Comparison of ENCODE assay signal across 1 cellular context in genomic region chr17:30104575-30105339, GRCh38.
TF ChIP-seq lines count a peak whose summit lies in the region.

No MANE protein-coding gene starts in this region.

TF ChIP-seq in HepG2, 621 proteins besides CTCF, POLR2A, EP300 and RAD21 (continued from another document and continues in another):
- TF ChIP-seq, protein P1, sequence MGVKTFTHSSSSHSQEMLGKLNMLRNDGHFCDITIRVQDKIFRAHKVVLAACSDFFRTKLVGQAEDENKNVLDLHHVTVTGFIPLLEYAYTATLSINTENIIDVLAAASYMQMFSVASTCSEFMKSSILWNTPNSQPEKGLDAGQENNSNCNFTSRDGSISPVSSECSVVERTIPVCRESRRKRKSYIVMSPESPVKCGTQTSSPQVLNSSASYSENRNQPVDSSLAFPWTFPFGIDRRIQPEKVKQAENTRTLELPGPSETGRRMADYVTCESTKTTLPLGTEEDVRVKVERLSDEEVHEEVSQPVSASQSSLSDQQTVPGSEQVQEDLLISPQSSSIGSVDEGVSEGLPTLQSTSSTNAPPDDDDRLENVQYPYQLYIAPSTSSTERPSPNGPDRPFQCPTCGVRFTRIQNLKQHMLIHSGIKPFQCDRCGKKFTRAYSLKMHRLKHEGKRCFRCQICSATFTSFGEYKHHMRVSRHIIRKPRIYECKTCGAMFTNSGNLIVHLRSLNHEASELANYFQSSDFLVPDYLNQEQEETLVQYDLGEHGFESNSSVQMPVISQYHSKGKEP (CRISPR knock-in tag; IDR thresholded peaks at IDR 0.05): 0 out of 2 replicates have a peak, but pooled peaks have one; percentile 18
- TF ChIP-seq SKI (IDR thresholded peaks at IDR 0.05; ENCODE audit: partially characterized antibody) (peak; percentile 78), NR2C2 (CRISPR knock-in tag; IDR thresholded peaks at IDR 0.05; ENCODE audit: borderline replicate concordance) (peak; percentile 65; the same call in 1 of the 2 replicates), ELF1 (CRISPR knock-in tag; IDR thresholded peaks at IDR 0.05) (peak; percentile 60), SOX5 (CRISPR knock-in tag; IDR thresholded peaks at IDR 0.05; ENCODE audit: borderline replicate concordance) (peak; percentile 80), DNMT1 (CRISPR knock-in tag; IDR thresholded peaks at IDR 0.05) (no peak), ARID3A (IDR thresholded peaks at IDR 0.05; ENCODE audit: low read depth, low read length) (peak; percentile 48; the same call in 1 of the 2 replicates), MLXIP (CRISPR knock-in tag; IDR thresholded peaks at IDR 0.05; ENCODE audit: borderline replicate concordance) (no peak), ZNF558 (CRISPR knock-in tag; IDR thresholded peaks at IDR 0.05; ENCODE audit: borderline replicate concordance) (no peak), FOXO1 (CRISPR knock-in tag; IDR thresholded peaks at IDR 0.05) (peak; percentile 27), GTF2F1 (IDR thresholded peaks at IDR 0.05; ENCODE audit: low read length) (no peak), ZNF567 (CRISPR knock-in tag; IDR thresholded peaks at IDR 0.05; ENCODE audit: borderline replicate concordance) (0 out of 2 replicates have a peak, but pooled peaks have one; percentile 60), ZEB1 (IDR thresholded peaks at IDR 0.05; ENCODE audit: insufficient replicate concordance, low read depth) (no peak), CREB3 (CRISPR knock-in tag; IDR thresholded peaks at IDR 0.05) (no peak), RXRB (CRISPR knock-in tag; IDR thresholded peaks at IDR 0.05; ENCODE audit: borderline replicate concordance) (peak; percentile 67), ZNF138 (CRISPR knock-in tag; IDR thresholded peaks at IDR 0.05; ENCODE audit: low read depth) (no peak), NFE2L1 (CRISPR knock-in tag; IDR thresholded peaks at IDR 0.05; ENCODE audit: borderline replicate concordance) (no peak), ZBTB7B (CRISPR knock-in tag; IDR thresholded peaks at IDR 0.05) (0 out of 2 replicates have a peak, but pooled peaks have one; percentile 63), SAFB2 (CRISPR knock-in tag; IDR thresholded peaks at IDR 0.05; ENCODE audit: borderline replicate concordance, low read depth) (no peak), ZNF660 (CRISPR knock-in tag; IDR thresholded peaks at IDR 0.05; ENCODE audit: borderline replicate concordance, low read depth) (no peak), HMGXB3 (CRISPR knock-in tag; IDR thresholded peaks at IDR 0.05; ENCODE audit: borderline replicate concordance) (0 out of 2 replicates have a peak, but pooled peaks have one; percentile 24), ZNF460 (CRISPR knock-in tag; IDR thresholded peaks at IDR 0.05; ENCODE audit: borderline replicate concordance) (no peak), TEF (CRISPR knock-in tag; IDR thresholded peaks at IDR 0.05) (no peak), HOXA3 (CRISPR knock-in tag; IDR thresholded peaks at IDR 0.05) (peak; percentile 69; the same call in 1 of the 2 replicates), KLF9 (CRISPR knock-in tag; IDR thresholded peaks at IDR 0.05; ENCODE audit: low read depth) (no peak), ZNF781 (CRISPR knock-in tag; IDR thresholded peaks at IDR 0.05; ENCODE audit: borderline replicate concordance, not compliant biosample characterization) (no peak), ELF3 (CRISPR knock-in tag; IDR thresholded peaks at IDR 0.05) (peak; percentile 89), TFAP4 (IDR thresholded peaks at IDR 0.05; ENCODE audit: borderline replicate concordance, low read depth) (no peak), SP4 (CRISPR knock-in tag; IDR thresholded peaks at IDR 0.05) (no peak), HDAC6 (IDR thresholded peaks at IDR 0.05; ENCODE audit: low read depth, low read length) (no peak), BRCA1 (CRISPR knock-in tag; IDR thresholded peaks at IDR 0.05) (no peak), SNAI1 (CRISPR knock-in tag; IDR thresholded peaks at IDR 0.05; ENCODE audit: borderline replicate concordance) (no peak), NONO (IDR thresholded peaks at IDR 0.05) (no peak), NONO (CRISPR knock-in tag; conservative IDR thresholded peaks at IDR 0.05) (peak; percentile 46; the same call in 1 of the 2 replicates), CBX2 (IDR thresholded peaks at IDR 0.05; ENCODE audit: low read depth, low read length) (no peak), CBX2 (CRISPR knock-in tag; IDR thresholded peaks at IDR 0.05; ENCODE audit: low read depth) (no peak), ZNF383 (CRISPR knock-in tag; IDR thresholded peaks at IDR 0.05; ENCODE audit: borderline replicate concordance) (no peak), ZFP90 (CRISPR knock-in tag; IDR thresholded peaks at IDR 0.05; ENCODE audit: borderline replicate concordance) (0 out of 2 replicates have a peak, but pooled peaks have one; percentile 57), ZSCAN9 (CRISPR knock-in tag; IDR thresholded peaks at IDR 0.05; ENCODE audit: borderline replicate concordance) (peak; percentile 61; the same call in 1 of the 2 replicates), ZNF251 (CRISPR knock-in tag; IDR thresholded peaks at IDR 0.05) (no peak), NR3C1 (CRISPR knock-in tag; IDR thresholded peaks at IDR 0.05) (no peak), MIER3 (CRISPR knock-in tag; IDR thresholded peaks at IDR 0.05; ENCODE audit: borderline replicate concordance) (0 out of 2 replicates have a peak, but pooled peaks have one; percentile 17), TCF12 (IDR thresholded peaks at IDR 0.05) (no peak), TCF12 (CRISPR knock-in tag; IDR thresholded peaks at IDR 0.05) (no peak), MIXL1 (CRISPR knock-in tag; IDR thresholded peaks at IDR 0.05) (peak; percentile 94), CHD2 (IDR thresholded peaks at IDR 0.05; ENCODE audit: low read depth, low read length) (no peak), RNF2 (conservative IDR thresholded peaks at IDR 0.05; ENCODE audit: low read depth) (no peak), ZNF589 (CRISPR knock-in tag; conservative IDR thresholded peaks at IDR 0.05) (no peak), SYNCRIP (IDR thresholded peaks at IDR 0.05; ENCODE audit: insufficient read depth, low read depth, low read length) (no peak), IRF1 (CRISPR knock-in tag; IDR thresholded peaks at IDR 0.05; ENCODE audit: low read depth) (0 out of 2 replicates have a peak, but pooled peaks have one; percentile 50)
- TF ChIP-seq, protein P2, sequence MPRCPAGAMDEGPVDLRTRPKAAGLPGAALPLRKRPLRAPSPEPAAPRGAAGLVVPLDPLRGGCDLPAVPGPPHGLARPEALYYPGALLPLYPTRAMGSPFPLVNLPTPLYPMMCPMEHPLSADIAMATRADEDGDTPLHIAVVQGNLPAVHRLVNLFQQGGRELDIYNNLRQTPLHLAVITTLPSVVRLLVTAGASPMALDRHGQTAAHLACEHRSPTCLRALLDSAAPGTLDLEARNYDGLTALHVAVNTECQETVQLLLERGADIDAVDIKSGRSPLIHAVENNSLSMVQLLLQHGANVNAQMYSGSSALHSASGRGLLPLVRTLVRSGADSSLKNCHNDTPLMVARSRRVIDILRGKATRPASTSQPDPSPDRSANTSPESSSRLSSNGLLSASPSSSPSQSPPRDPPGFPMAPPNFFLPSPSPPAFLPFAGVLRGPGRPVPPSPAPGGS (CRISPR knock-in tag; IDR thresholded peaks at IDR 0.05): no peak
- TF ChIP-seq, protein P3, sequence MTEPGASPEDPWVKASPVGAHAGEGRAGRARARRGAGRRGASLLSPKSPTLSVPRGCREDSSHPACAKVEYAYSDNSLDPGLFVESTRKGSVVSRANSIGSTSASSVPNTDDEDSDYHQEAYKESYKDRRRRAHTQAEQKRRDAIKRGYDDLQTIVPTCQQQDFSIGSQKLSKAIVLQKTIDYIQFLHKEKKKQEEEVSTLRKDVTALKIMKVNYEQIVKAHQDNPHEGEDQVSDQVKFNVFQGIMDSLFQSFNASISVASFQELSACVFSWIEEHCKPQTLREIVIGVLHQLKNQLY (CRISPR knock-in tag; IDR thresholded peaks at IDR 0.05): 0 out of 2 replicates have a peak, but pooled peaks have one; percentile 10
- TF ChIP-seq, protein P4, sequence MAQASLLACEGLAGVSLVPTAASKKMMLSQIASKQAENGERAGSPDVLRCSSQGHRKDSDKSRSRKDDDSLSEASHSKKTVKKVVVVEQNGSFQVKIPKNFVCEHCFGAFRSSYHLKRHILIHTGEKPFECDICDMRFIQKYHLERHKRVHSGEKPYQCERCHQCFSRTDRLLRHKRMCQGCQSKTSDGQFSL (CRISPR knock-in tag; IDR thresholded peaks at IDR 0.05): no peak
